In genomic region chr14:100224229-100224628, GRCh38 we compare ENCODE assay signal across 24 cellular contexts. TPM values are rescaled to one million over a fixed set of nuclear protein-coding genes. Genes with fewer than 3 reads are reported as not detected.
DNase-seq lines count a peak whose midpoint lies in the region; ATAC-seq and TF ChIP-seq lines count a peak whose summit lies in the region.
"Had no signal": no experiment of that assay in that cellular context is flagged by ENCODE, and none has a peak within 500 bp of the region (broad histone marks: within the 10 kb centered on the region; RNA-seq: fewer than 3 reads in every experiment).

No MANE protein-coding gene starts in this region.

- H4K20me1 ChIP-seq in BLaER1 treated with 17β-estradiol and CSF1 and Interleukin-3, amounts not matched to agents 10 nM and 100 nM: peaks cover 0 to 46% (median under 1%) of the 10 kb centered on the region in 11 experiments; a peak in 6 of 22 replicates
- H4K20me1 ChIP-seq in OCI-LY7 (ENCODE audit: insufficient read depth, low read length): no peaks in the 10 kb centered on the region; the same call in 1 of the 2 replicates
- H4K20me1 ChIP-seq in hepatocyte (ENCODE audit: insufficient read depth, poor library complexity, severe bottlenecking): no peaks in the 10 kb centered on the region

- H3K4me1 ChIP-seq in BLaER1 treated with 17β-estradiol and CSF1 and Interleukin-3, amounts not matched to agents 10 nM and 100 nM: peaks cover 53 to 73% (median 63%) of the 10 kb centered on the region in 10 experiments
- H3K4me1 ChIP-seq in OCI-LY7 (ENCODE audit: insufficient read depth, low read length, poor library complexity, severe bottlenecking) (peaks cover 35% of the 10 kb centered on the region), hepatocyte (ENCODE audit: insufficient read depth) (peaks cover 36% of the 10 kb centered on the region), esophagus muscularis mucosa (peaks cover 22 to 31% (median 27%) of the 10 kb centered on the region in 4 donors)

- TF ChIP-seq CTCF in OCI-LY7 (conservative IDR thresholded peaks at IDR 0.05; ENCODE audit: low read length) (no peak), hepatocyte (IDR thresholded peaks at IDR 0.05; ENCODE audit: poor library complexity) (no peak), esophagus muscularis mucosa (IDR thresholded peaks at IDR 0.05) (no peak)

- peak overlapping the region in 3 of 10 experiments; percentile 18 to 37 (median 30); a peak in 2 of 20 replicates for H3K4me3 ChIP-seq in BLaER1 treated with 17β-estradiol and CSF1 and Interleukin-3, amounts not matched to agents 10 nM and 100 nM
- no peak overlapping the region for H3K4me3 ChIP-seq in OCI-LY7 (ENCODE audit: low read depth, low read length, poor library complexity, severe bottlenecking)
- no peak overlapping the region for H3K4me3 ChIP-seq in hepatocyte
- H3K4me3 ChIP-seq in esophagus muscularis mucosa: no peak overlapping the region
- H3K4me3 ChIP-seq: body of pancreas, colonic mucosa, tibial nerve had no signal

- DNase-seq in T-helper 1 cell: no peak
- DNase-seq in OCI-LY7 (ENCODE audit: low spot score): no peak
- no peak for DNase-seq in hepatocyte (ENCODE audit: low spot score)
- no peak for DNase-seq in DMS 273 treated with DMSO at 0.1 percent for 48 hours (lab: John Stamatoyannopoulos, UW)
- no peak for DNase-seq in esophagus muscularis mucosa (ENCODE audit: extremely low spot score)
- DNase-seq: 8988T; activated CD4-positive, CD25-positive, alpha-beta regulatory T cell; activated naive CD4-positive, alpha-beta T cell treated with anti-CD3 and anti-CD28 coated beads, Interleukin-2, amount 10 ng/mL, durations not matched to agents 7 days and 5 days; body of pancreas; C1 segment of cervical spinal cord; colonic mucosa; DMS79; H7; NCI-H1092 treated with DMSO at 0.1 percent for 48 hours; NCI-H2081 treated with DMSO at 0.1 percent for 48 hours; NCI-H510A treated with DMSO at 0.1 percent for 48 hours had no signal

- H3K27me3 Mint-ChIP-seq in T-helper 1 cell treated with Interleukin-12 subunit alpha and Interleukin-12 subunit beta and Interleukin-4 antibody, amounts not matched to agents 30 μg/mL and 1 μg/mL, for 36 hours (ENCODE audit: low read depth): no peaks in the 10 kb centered on the region
- H3K27me3 Mint-ChIP-seq: activated naive CD4-positive, alpha-beta T cell treated with anti-CD3 and anti-CD28 coated beads, Interleukin-2, amount 10 ng/mL, durations not matched to agents 7 days and 5 days; IgD-negative memory B cell had no signal

- no peaks in the 10 kb centered on the region for H3K9me3 Mint-ChIP-seq in T-helper 1 cell treated with Interleukin-12 subunit alpha and Interleukin-12 subunit beta and Interleukin-4 antibody, amounts not matched to agents 30 μg/mL and 1 μg/mL, for 36 hours
- H3K9me3 Mint-ChIP-seq: activated naive CD4-positive, alpha-beta T cell treated with anti-CD3 and anti-CD28 coated beads, Interleukin-2, amount 10 ng/mL, durations not matched to agents 7 days and 5 days; IgD-negative memory B cell; stimulated activated effector memory CD8-positive, alpha-beta T cell treated with anti-CD3 and anti-CD28 coated beads, Interleukin-12 subunit alpha, Interleukin-12 subunit beta, amount 100 ng/mL, for 72 hours had no signal

- no peak for TF ChIP-seq EP300 in esophagus muscularis mucosa (IDR thresholded peaks at IDR 0.05)

- peaks cover 5% of the 10 kb centered on the region for H3K4me1 Mint-ChIP-seq in T-helper 1 cell treated with Interleukin-12 subunit alpha and Interleukin-12 subunit beta and Interleukin-4 antibody, amounts not matched to agents 30 μg/mL and 1 μg/mL, for 36 hours (ENCODE audit: low read depth)

- BruUV-seq in OCI-LY7 (replicated peaks; lab: Mats Ljungman, UMichigan): no TSS peak

- POLR2A ChIA-PET in OCI-LY7 (lab: Charles Lee): interaction anchor here (0.6 to 2.5 kb wide), 6 partner anchors 8 to 852 kb away, joined by 4 to 24 read pairs (median 5); no protein-coding TSS in a partner anchor

- H3K36me3 ChIP-seq in BLaER1 treated with 17β-estradiol and CSF1 and Interleukin-3, amounts not matched to agents 10 nM and 100 nM: peaks cover 0 to 22% (median 13%) of the 10 kb centered on the region in 11 experiments; a peak in 12 of 22 replicates
- H3K36me3 ChIP-seq in OCI-LY7 (ENCODE audit: insufficient read depth, low read length): peaks cover 15% of the 10 kb centered on the region
- H3K36me3 ChIP-seq in hepatocyte (replicated peaks; ENCODE audit: insufficient read depth, low read depth): no peaks in the 10 kb centered on the region
- no peaks in the 10 kb centered on the region for H3K36me3 ChIP-seq in esophagus muscularis mucosa
- H3K36me3 ChIP-seq: colonic mucosa, tibial nerve had no signal

- 88% methylated on average over 2 of the region's 2 CpGs for WGBS in hepatocyte (ENCODE audit: low lambda C conversion rate, missing lambda C conversion rate)
- WGBS in esophagus muscularis mucosa: 89% methylated on average over 2 of the region's 2 CpGs

- H3K27me3 ChIP-seq in BLaER1 treated with 17β-estradiol and CSF1 and Interleukin-3, amounts not matched to agents 10 nM and 100 nM: no peaks in the 10 kb centered on the region
- H3K27me3 ChIP-seq in hepatocyte (no peaks in the 10 kb centered on the region), esophagus muscularis mucosa (no peaks in the 10 kb centered on the region)
- H3K27me3 ChIP-seq: body of pancreas, colonic mucosa, neutrophil, tibial nerve had no signal

- peak overlapping the region; percentile 76 for H3K4me3 Mint-ChIP-seq in T-helper 1 cell treated with Interleukin-12 subunit alpha and Interleukin-12 subunit beta and Interleukin-4 antibody, amounts not matched to agents 30 μg/mL and 1 μg/mL, for 36 hours
- H3K4me3 Mint-ChIP-seq: activated naive CD4-positive, alpha-beta T cell treated with anti-CD3 and anti-CD28 coated beads, Interleukin-2, amount 10 ng/mL, durations not matched to agents 7 days and 5 days; stimulated activated effector memory CD8-positive, alpha-beta T cell treated with anti-CD3 and anti-CD28 coated beads, Interleukin-12 subunit alpha, Interleukin-12 subunit beta, amount 100 ng/mL, for 72 hours had no signal

- H3K27ac Mint-ChIP-seq in T-helper 1 cell treated with Interleukin-12 subunit alpha and Interleukin-12 subunit beta and Interleukin-4 antibody, amounts not matched to agents 30 μg/mL and 1 μg/mL, for 36 hours: peak overlapping the region; percentile 88
- H3K27ac Mint-ChIP-seq: activated naive CD4-positive, alpha-beta T cell treated with anti-CD3 and anti-CD28 coated beads, Interleukin-2, amount 10 ng/mL, durations not matched to agents 7 days and 5 days; stimulated activated effector memory CD8-positive, alpha-beta T cell treated with anti-CD3 and anti-CD28 coated beads, Interleukin-12 subunit alpha, Interleukin-12 subunit beta, amount 100 ng/mL, for 72 hours had no signal

- no peak for ATAC-seq in HG02588 (IDR thresholded peaks at IDR 0.05; ENCODE audit: unreplicated experiment)
- ATAC-seq: body of pancreas; Right ventricle myocardium inferior; stimulated activated effector memory CD8-positive, alpha-beta T cell treated with anti-CD3 and anti-CD28 coated beads, Interleukin-12 subunit alpha, Interleukin-12 subunit beta, amount 100 ng/mL, for 72 hours had no signal

- H3K9me2 ChIP-seq in OCI-LY7 (ENCODE audit: insufficient read depth, low read length) (no peaks in the 10 kb centered on the region), hepatocyte (replicated peaks; ENCODE audit: insufficient read depth) (no peaks in the 10 kb centered on the region)

- peaks cover 4% of the 10 kb centered on the region; the same call in 1 of the 2 replicates for H3K79me2 ChIP-seq in OCI-LY7 (ENCODE audit: insufficient read depth, low read depth, low read length)
- H3K79me2 ChIP-seq in hepatocyte: peaks cover 80% of the 10 kb centered on the region

- H3K4me2 ChIP-seq in BLaER1 treated with 17β-estradiol and CSF1 and Interleukin-3, amounts not matched to agents 10 nM and 100 nM: peak overlapping the region; percentile 85 to 100 (median 96)
- 0 out of 2 replicates have a peak overlapping the region, but pooled peaks have one; percentile 0 for H3K4me2 ChIP-seq in OCI-LY7 (ENCODE audit: low read length)
- H3K4me2 ChIP-seq in hepatocyte: peak overlapping the region; percentile 79

- no peaks in the 10 kb centered on the region for H3K9me3 ChIP-seq in BLaER1 treated with 17β-estradiol and CSF1 and Interleukin-3, amounts not matched to agents 10 nM and 100 nM (replicated peaks in 1 of 11)
- H3K9me3 ChIP-seq in OCI-LY7 (ENCODE audit: low read length): no peaks in the 10 kb centered on the region
- H3K9me3 ChIP-seq in hepatocyte (ENCODE audit: low read depth): no peaks in the 10 kb centered on the region
- no peaks in the 10 kb centered on the region for H3K9me3 ChIP-seq in esophagus muscularis mucosa
- H3K9me3 ChIP-seq: body of pancreas, colonic mucosa, neutrophil, tibial nerve had no signal

- TF ChIP-seq POLR2A in esophagus muscularis mucosa (IDR thresholded peaks at IDR 0.05; ENCODE audit: low read depth): no peak

- H3K9ac ChIP-seq in BLaER1 treated with 17β-estradiol and CSF1 and Interleukin-3, amounts not matched to agents 10 nM and 100 nM: peak overlapping the region in 9 of 11 experiments; percentile 1 to 79 (median 44); a peak in 14 of 22 replicates

- peaks cover 2% of the 10 kb centered on the region for H3K36me3 Mint-ChIP-seq in T-helper 1 cell treated with Interleukin-12 subunit alpha and Interleukin-12 subunit beta and Interleukin-4 antibody, amounts not matched to agents 30 μg/mL and 1 μg/mL, for 36 hours (ENCODE audit: low read depth)
- H3K36me3 Mint-ChIP-seq: IgD-negative memory B cell had no signal

- intact Hi-C loops in OCI-LY7 (cut with micrococcal nuclease; ENCODE audit: unreplicated experiment) (no loop called here), esophagus muscularis mucosa (cut with DNase I) (no loop called here)

- CTCF ChIA-PET in OCI-LY7 (lab: Charles Lee; ENCODE audit: unreplicated experiment): no interaction called here

- peak overlapping the region in 8 of 11 experiments; percentile 42 to 79 (median 68); a peak in 15 of 22 replicates for H3K27ac ChIP-seq in BLaER1 treated with 17β-estradiol and CSF1 and Interleukin-3, amounts not matched to agents 10 nM and 100 nM
- H3K27ac ChIP-seq in OCI-LY7 (ENCODE audit: low read depth, low read length, poor library complexity, severe bottlenecking) (no peak overlapping the region), hepatocyte (peak overlapping the region; percentile 87), esophagus muscularis mucosa (replicated peaks in 1 of 4) (no peak overlapping the region)
- H3K27ac ChIP-seq: body of pancreas, colonic mucosa, neutrophil, tibial nerve had no signal

- no peak overlapping the region for H2AFZ ChIP-seq in OCI-LY7 (ENCODE audit: low read length)
- H2AFZ ChIP-seq in hepatocyte: no peak overlapping the region

RNA-seq across cellular contexts. Expression of gene YY1, which starts 14.7 kb away (rescaled TPM):
- total RNA-seq in OCI-LY7 (2014; rRNA removed; shearing (Covaris generic)): 59.9 and 69.2 TPM in 2 replicates
- total RNA-seq in OCI-LY7 (2022) (137 and 140 TPM in 2 replicates), hepatocyte (52.6 and 58.5 TPM in 2 replicates), esophagus muscularis mucosa (10 to 100 TPM; 54.8 to 83.4 (median 62.7) TPM)
- 27.3 and 32.6 TPM in 2 replicates for polyA plus RNA-seq in hepatocyte

Comparison
In these comparisons a context has a peak if more than half of its experiments do, and no peak if none do; other contexts are left out.
1. H3K27ac ChIP-seq: peak in BLaER1 treated with 17β-estradiol and CSF1 and Interleukin-3, amounts not matched to agents 10 nM and 100 nM (8 of 11) and hepatocyte (single experiment); none in OCI-LY7 (single experiment) and esophagus muscularis mucosa (0 of 4).
2. H3K4me2 ChIP-seq: peak in every context shown above with its lines; median percentile 96 in BLaER1 treated with 17β-estradiol and CSF1 and Interleukin-3, amounts not matched to agents 10 nM and 100 nM; 79 in hepatocyte; 0 in OCI-LY7.